ENCODE assay signal across 11 cellular contexts in genomic region chr3:47227678-47228077, GRCh38. TPM values are rescaled to one million over a fixed set of nuclear protein-coding genes. Genes with fewer than 3 reads are reported as not detected.
DNase-seq lines count a peak whose midpoint lies in the region; ATAC-seq and TF ChIP-seq lines count a peak whose summit lies in the region.
"Had no signal": no experiment of that assay in that cellular context is flagged by ENCODE, and none has a peak within 500 bp of the region (broad histone marks: within the 10 kb centered on the region; RNA-seq: fewer than 3 reads in every experiment).

No MANE protein-coding gene starts in this region.

- H3K27me3 ChIP-seq in neural progenitor cell: no peaks in the 10 kb centered on the region
- H3K27me3 ChIP-seq: SJSA1 had no signal

- no peaks in the 10 kb centered on the region for H4K20me1 ChIP-seq in neural progenitor cell (ENCODE audit: low read depth)

- no peak overlapping the region for H3K27ac ChIP-seq in neural progenitor cell
- H3K27ac ChIP-seq: SJSA1 had no signal

- no peaks in the 10 kb centered on the region for H3K4me1 ChIP-seq in neural progenitor cell
- H3K4me1 ChIP-seq: SJSA1 had no signal

- H3K4me3 Mint-ChIP-seq in naive thymus-derived CD8-positive, alpha-beta T cell: no peak overlapping the region
- H3K4me3 Mint-ChIP-seq in neural progenitor cell: no peak overlapping the region
- H3K4me3 Mint-ChIP-seq: activated naive CD4-positive, alpha-beta T cell treated with anti-CD3 and anti-CD28 coated beads, Interleukin-2, amount 10 ng/mL, durations not matched to agents 7 days and 5 days had no signal

- H3K27me3 Mint-ChIP-seq in naive thymus-derived CD8-positive, alpha-beta T cell: no peaks in the 10 kb centered on the region
- H3K27me3 Mint-ChIP-seq in neural progenitor cell (ENCODE audit: insufficient read depth, low read depth): peaks cover 7% of the 10 kb centered on the region

- no peaks in the 10 kb centered on the region for H3K36me3 Mint-ChIP-seq in naive thymus-derived CD8-positive, alpha-beta T cell
- H3K36me3 Mint-ChIP-seq in neural progenitor cell: peaks cover 3% of the 10 kb centered on the region
- H3K36me3 Mint-ChIP-seq: activated naive CD4-positive, alpha-beta T cell treated with anti-CD3 and anti-CD28 coated beads, Interleukin-2, amount 10 ng/mL, durations not matched to agents 7 days and 5 days had no signal

- H3K9me3 ChIP-seq in neural progenitor cell (ENCODE audit: low read depth): no peaks in the 10 kb centered on the region
- H3K9me3 ChIP-seq: SJSA1 had no signal

- POLR2A ChIA-PET in naive thymus-derived CD8-positive, alpha-beta T cell (lab: Charles Lee): no interaction called here

- peak; percentile 33 for DNase-seq in SKM-1 (lab: John Stamatoyannopoulos, UW; ENCODE audit: unreplicated experiment)
- DNase-seq in pons (ENCODE audit: low spot score): peak; percentile 60
- DNase-seq in naive thymus-derived CD8-positive, alpha-beta T cell: no peak
- no peak for DNase-seq in iPS-NIHi11 (ENCODE audit: low spot score)
- no peak for DNase-seq in neural progenitor cell (ENCODE audit: low spot score)
- DNase-seq: activated naive CD4-positive, alpha-beta T cell treated with anti-CD3 and anti-CD28 coated beads, Interleukin-2, amount 10 ng/mL, durations not matched to agents 7 days and 5 days; GDM1 had no signal

- no peak for TF ChIP-seq CTCF in neural progenitor cell (IDR thresholded peaks at IDR 0.05)

- peak overlapping the region in 5 of 10 donors; percentile 18 to 80 (median 53) for H3K27ac Mint-ChIP-seq in naive thymus-derived CD8-positive, alpha-beta T cell
- no peak overlapping the region for H3K27ac Mint-ChIP-seq in neural progenitor cell
- H3K27ac Mint-ChIP-seq: activated naive CD4-positive, alpha-beta T cell treated with anti-CD3 and anti-CD28 coated beads, Interleukin-2, amount 10 ng/mL, durations not matched to agents 7 days and 5 days had no signal

- H3F3A ChIP-seq in neural progenitor cell (ENCODE audit: low read depth): no peaks in the 10 kb centered on the region

- H3K79me2 ChIP-seq in neural progenitor cell (ENCODE audit: low read depth): no peaks in the 10 kb centered on the region

- no peak overlapping the region for H3K9ac ChIP-seq in neural progenitor cell

- H2AFZ ChIP-seq in neural progenitor cell (replicated peaks): no peak overlapping the region

- H3K9me3 Mint-ChIP-seq in naive thymus-derived CD8-positive, alpha-beta T cell: no peaks in the 10 kb centered on the region
- no peaks in the 10 kb centered on the region for H3K9me3 Mint-ChIP-seq in neural progenitor cell
- H3K9me3 Mint-ChIP-seq: activated naive CD4-positive, alpha-beta T cell treated with anti-CD3 and anti-CD28 coated beads, Interleukin-2, amount 10 ng/mL, durations not matched to agents 7 days and 5 days had no signal

- H3K36me3 ChIP-seq in neural progenitor cell: no peaks in the 10 kb centered on the region
- H3K36me3 ChIP-seq: SJSA1 had no signal

- peaks cover 0 to 22% (median 1%) of the 10 kb centered on the region in 4 donors for H3K4me1 Mint-ChIP-seq in naive thymus-derived CD8-positive, alpha-beta T cell
- H3K4me1 Mint-ChIP-seq in neural progenitor cell: no peaks in the 10 kb centered on the region
- H3K4me1 Mint-ChIP-seq: activated naive CD4-positive, alpha-beta T cell treated with anti-CD3 and anti-CD28 coated beads, Interleukin-2, amount 10 ng/mL, durations not matched to agents 7 days and 5 days had no signal

- ATAC-seq in GM18868 (IDR thresholded peaks at IDR 0.05; ENCODE audit: unreplicated experiment) (peak; percentile 79), HG02852 (IDR thresholded peaks at IDR 0.05; ENCODE audit: unreplicated experiment) (peak; percentile 71), HG02973 (IDR thresholded peaks at IDR 0.05; ENCODE audit: unreplicated experiment) (no peak)
- no peak for ATAC-seq in naive thymus-derived CD8-positive, alpha-beta T cell

- H3K4me3 ChIP-seq in neural progenitor cell: no peak overlapping the region
- H3K4me3 ChIP-seq: SJSA1 had no signal

- no peak overlapping the region for H3K4me2 ChIP-seq in neural progenitor cell

RNA-seq across cellular contexts. Expression of gene KIF9, which starts 54.9 kb away (rescaled TPM):
- 1 to 10 TPM; 2.5 to 2.9 TPM for total RNA-seq in naive thymus-derived CD8-positive, alpha-beta T cell
- 10 to 100 TPM in 1 of 3 donors, 1 to 10 TPM in 2; 3.7 to 10.2 (median 5.4) TPM for polyA plus RNA-seq in naive thymus-derived CD8-positive, alpha-beta T cell
- total RNA-seq in neural progenitor cell (ENCODE audit: low replicate concordance): 4.2 and 6.4 TPM in 2 replicates

RNA-seq across cellular contexts. Expression of gene KLHL18, which starts 55.1 kb away (rescaled TPM):
- 10 to 100 TPM; 20.8 to 21.9 TPM for total RNA-seq in naive thymus-derived CD8-positive, alpha-beta T cell
- polyA plus RNA-seq in naive thymus-derived CD8-positive, alpha-beta T cell: 10 to 100 TPM; 13.4 to 18.2 (median 16.4) TPM
- 7.3 and 14.0 TPM in 2 replicates for total RNA-seq in neural progenitor cell (ENCODE audit: low replicate concordance)

Comparison
In these comparisons a context has a peak if more than half of its experiments do, and no peak if none do; other contexts are left out.
1. ATAC-seq: peak in GM18868 (single experiment) and HG02852 (single experiment); none in HG02973 (single experiment) and naive thymus-derived CD8-positive, alpha-beta T cell (0 of 2).
2. DNase-seq: peak in SKM-1 (single experiment) and pons (single experiment); none in naive thymus-derived CD8-positive, alpha-beta T cell (0 of 10), iPS-NIHi11 (single experiment) and neural progenitor cell (single experiment).